ENCODE assay signal across 8 cellular contexts in the genomic region with DNA sequence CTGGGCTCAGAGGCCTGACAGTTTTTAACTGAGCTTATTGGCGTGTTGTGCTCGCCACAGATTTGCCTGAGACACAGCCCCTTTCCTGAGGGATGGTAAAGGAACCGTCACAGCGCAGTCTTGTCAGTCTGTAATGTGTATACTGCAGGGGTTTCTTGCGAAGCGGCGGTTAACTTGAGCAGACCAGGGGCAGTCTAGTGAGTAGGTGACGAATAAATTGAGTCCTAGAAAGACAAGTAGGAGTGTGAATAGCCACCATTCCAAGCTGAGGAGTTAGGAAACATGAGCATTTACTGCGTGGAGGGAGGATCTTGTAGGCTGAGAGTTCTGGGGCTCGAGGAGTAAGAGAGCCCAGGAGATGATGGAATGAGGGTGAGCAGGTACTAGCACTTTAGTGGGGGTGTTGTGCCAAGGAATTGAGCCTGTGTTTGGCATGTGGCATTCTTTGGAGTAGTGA. TPM values are rescaled to one million over a fixed set of nuclear protein-coding genes. Genes with fewer than 3 reads are reported as not detected.
DNase-seq lines count a peak whose midpoint lies in the region; ATAC-seq and TF ChIP-seq lines count a peak whose summit lies in the region.

No MANE protein-coding gene starts in this region.

- TF ChIP-seq CTCF in adrenal gland (IDR thresholded peaks at IDR 0.05): no peak
- TF ChIP-seq CTCF in kidney epithelial cell (IDR thresholded peaks at IDR 0.05; ENCODE audit: insufficient read depth, low read length, poor library complexity, severe bottlenecking): no peak
- no peak for TF ChIP-seq CTCF in thyroid gland (IDR thresholded peaks at IDR 0.05)

- in situ Hi-C loops in G401 (cut with HindIII; ENCODE audit: low sequenced_read_pairs): no loop called here

- peak overlapping the region in 2 of 4 donors; percentile 12 to 89 for H3K4me3 ChIP-seq in adrenal gland
- H3K4me3 ChIP-seq in kidney epithelial cell (ENCODE audit: low read depth, low read length): peak overlapping the region; percentile 95
- H3K4me3 ChIP-seq in thyroid gland (replicated peaks in 1 of 3): peak overlapping the region in 1 of 3 donors; percentile 77

- 22 to 31% (median 27%) methylated on average over 9 to 10 of the region's 10 CpGs for WGBS in adrenal gland, 4 donors
- WGBS in thyroid gland, 2 donors: 51 to 52% methylated on average over 10 of the region's 10 CpGs

- no peak for TF ChIP-seq POLR2A in adrenal gland (IDR thresholded peaks at IDR 0.05)
- TF ChIP-seq POLR2A in thyroid gland (IDR thresholded peaks at IDR 0.05): no peak

- H3K9me3 ChIP-seq in adrenal gland (replicated peaks in 1 of 3) (no peaks in the 10 kb centered on the region), thyroid gland (no peaks in the 10 kb centered on the region)

- H3K27ac ChIP-seq in adrenal gland (peak overlapping the region; percentile 96 to 99 (median 99)), thyroid gland (peak overlapping the region; percentile 25 to 87 (median 87))

- no peaks in the 10 kb centered on the region for H3K27me3 ChIP-seq in adrenal gland
- no peaks in the 10 kb centered on the region for H3K27me3 ChIP-seq in kidney epithelial cell (ENCODE audit: control insufficient read depth, insufficient read depth, low read length)
- H3K27me3 ChIP-seq in thyroid gland: no peaks in the 10 kb centered on the region

- H3K4me1 ChIP-seq in adrenal gland (replicated peaks in 1 of 2): peaks cover 27 to 47% of the 10 kb centered on the region in 2 donors
- H3K4me1 ChIP-seq in thyroid gland: peaks cover 30 to 42% of the 10 kb centered on the region in 2 donors

- DNase-seq in activated CD4-positive, alpha-beta T cell treated with anti-CD3 and anti-CD28 coated beads for 48 hours: peak; percentile 17
- no peak for DNase-seq in activated CD4-positive, alpha-beta T cell treated with anti-CD3 and anti-CD28 coated beads for 1 hour
- DNase-seq in adrenal gland: no peak
- DNase-seq in kidney epithelial cell (ENCODE audit: low read depth): no peak
- DNase-seq in thyroid gland: no peak
- no peak for DNase-seq in NCI-H510A (lab: John Stamatoyannopoulos, UW)
- DNase-seq in G401 (ENCODE audit: low spot score): no peak

- ATAC-seq in HG03571 (IDR thresholded peaks at IDR 0.05; ENCODE audit: unreplicated experiment): no peak

- intact Hi-C loops in adrenal gland (cut with DNase I): no loop called here
- intact Hi-C loops in thyroid gland (cut with DNase I): loop anchor here (5.0 kb wide), 1 partner anchor 58 kb away; no protein-coding TSS in a partner anchor

- peaks cover 0 to under 1% of the 10 kb centered on the region in 2 donors for H3K36me3 ChIP-seq in adrenal gland (replicated peaks in 1 of 2)
- no peaks in the 10 kb centered on the region for H3K36me3 ChIP-seq in kidney epithelial cell (ENCODE audit: control insufficient read depth, insufficient read depth, low read length)
- H3K36me3 ChIP-seq in thyroid gland: no peaks in the 10 kb centered on the region

RNA-seq across cellular contexts. Expression of gene MED15, which starts 1.4 kb away (rescaled TPM):
- 100 to 1,000 TPM in 3 of 8 donors, 10 to 100 TPM in 5; 43.3 to 149 (median 82.2) TPM for total RNA-seq in adrenal gland
- polyA plus RNA-seq in adrenal gland: 100 to 1,000 TPM in 2 of 3 donors, 10 to 100 TPM in 1; 27.8 to 203 (median 197) TPM
- 74.3 and 79.8 TPM in 2 replicates for total RNA-seq in kidney epithelial cell
- total RNA-seq in thyroid gland: 10 to 100 TPM; 33.6 to 65.1 (median 36.1) TPM
- total RNA-seq in G401 (2014; rRNA removed; shearing (Covaris generic)): 10.5 and 19.0 TPM in 2 replicates

RNA-seq across cellular contexts. Expression of gene KLHL22, which starts 13.2 kb away (rescaled TPM):
- total RNA-seq in adrenal gland (10 to 100 TPM; 15.3 to 38.8 (median 27.6) TPM), kidney epithelial cell (18.6 and 28.2 TPM in 2 replicates), thyroid gland (10 to 100 TPM; 38.0 to 76.9 (median 61.0) TPM)
- polyA plus RNA-seq in adrenal gland: 10 to 100 TPM; 18.9 to 35.2 (median 21.9) TPM
- total RNA-seq in G401 (2014; rRNA removed; shearing (Covaris generic)): 25.4 and 30.4 TPM in 2 replicates
